9 cellular contexts compared by ENCODE assay signal in the genomic region with DNA sequence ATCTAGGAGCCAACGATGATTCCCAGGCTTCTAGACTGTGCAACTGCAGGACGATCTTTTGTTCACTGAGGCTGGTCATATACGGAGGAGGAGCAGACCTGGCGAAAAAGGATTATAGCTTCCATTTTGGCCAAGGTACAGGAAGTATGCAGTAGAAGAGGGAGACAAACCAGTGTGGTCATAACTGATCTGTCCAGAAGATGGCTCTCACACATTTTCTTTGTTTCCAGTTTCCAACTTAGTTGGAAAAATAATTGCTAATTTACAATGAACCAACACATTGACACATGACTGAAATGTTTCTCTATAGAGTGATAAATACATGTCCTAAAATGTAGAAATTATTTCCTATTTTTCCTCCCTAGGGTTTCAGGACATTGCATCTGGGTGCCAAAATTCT.
A peak's percentile ranks its signal among the peaks of the same experiment; 100 is the strongest.
DNase-seq lines count a peak whose midpoint lies in the region; ATAC-seq and TF ChIP-seq lines count a peak whose summit lies in the region.
"Had no signal": no experiment of that assay in that cellular context is flagged by ENCODE, and none has a peak within 500 bp of the region (broad histone marks: within the 10 kb centered on the region; RNA-seq: fewer than 3 reads in every experiment).

No MANE protein-coding gene starts in this region.

- H4K20me1 ChIP-seq in H9 (ENCODE audit: control insufficient read depth, insufficient read depth, insufficient read length) = no peaks in the 10 kb centered on the region

- no peak overlapping the region for H2BK5ac ChIP-seq in H9 (ENCODE audit: insufficient read length, low read length)

- H3K27ac ChIP-seq in H9 (ENCODE audit: insufficient read length, low read depth, low read length) = no peak overlapping the region

- no peaks in the 10 kb centered on the region for H3K9me3 Mint-ChIP-seq in H9
- H3K9me3 Mint-ChIP-seq in activated CD4-positive, alpha-beta T cell treated with anti-CD3 and anti-CD28 coated beads, Interleukin-2, amount 10 ng/mL, durations not matched to agents 24 days and 14 days = no peaks in the 10 kb centered on the region

- no peaks in the 10 kb centered on the region for H3K4me1 Mint-ChIP-seq in H9
- no peaks in the 10 kb centered on the region for H3K4me1 Mint-ChIP-seq in activated CD4-positive, alpha-beta T cell treated with anti-CD3 and anti-CD28 coated beads, Interleukin-2, amount 10 ng/mL, durations not matched to agents 24 days and 14 days

- no peak overlapping the region for H2BK120ac ChIP-seq in H9 (ENCODE audit: low read depth, low read length, poor library complexity, severe bottlenecking)

- H3K23ac ChIP-seq in H9 (ENCODE audit: insufficient read length, low read depth, low read length) = no peak overlapping the region

- H3K18ac ChIP-seq in H9 (ENCODE audit: insufficient read length, low read depth, low read length) = no peak overlapping the region

- no peaks in the 10 kb centered on the region for H3K79me2 ChIP-seq in H9 (ENCODE audit: insufficient read depth, low read length)

- no peak overlapping the region for H2BK12ac ChIP-seq in H9 (ENCODE audit: insufficient read length, low read depth, low read length)

- CTCF ChIA-PET in AG04449 (lab: Yijun Ruan, JAX) = interaction anchor here (1.0 to 4.7 kb wide), 3 partner anchors 9 to 1412 kb away, joined by 3 to 20 read pairs (median 3); no protein-coding TSS in a partner anchor

- no peak overlapping the region for H4K91ac ChIP-seq in H9 (ENCODE audit: insufficient read length, low read depth, low read length)

- H3K27me3 Mint-ChIP-seq in H9 (ENCODE audit: low read depth) = no peaks in the 10 kb centered on the region
- H3K27me3 Mint-ChIP-seq in activated CD4-positive, alpha-beta T cell treated with anti-CD3 and anti-CD28 coated beads, Interleukin-2, amount 10 ng/mL, durations not matched to agents 24 days and 14 days = no peaks in the 10 kb centered on the region

- no peak for ATAC-seq in GM21526 (IDR thresholded peaks at IDR 0.05; ENCODE audit: low FRiP score, unreplicated experiment)
- ATAC-seq: activated naive CD4-positive, alpha-beta T cell treated with anti-CD3 and anti-CD28 coated beads, Interleukin-2, amount 50 U/mL, for 72 hours had no signal

- H3K9ac ChIP-seq in H9 (ENCODE audit: extremely low read depth, insufficient read length, low read length) = no peak overlapping the region

- no peak overlapping the region for H2BK20ac ChIP-seq in H9 (ENCODE audit: low read depth, low read length, poor library complexity, severe bottlenecking)

- no CpG with 5 or more reads among the region's 4 CpGs for WGBS in H9 (ENCODE audit: extremely low coverage, insufficient read length, low lambda C conversion rate)

- no peaks in the 10 kb centered on the region for H3K4me1 ChIP-seq in H9 (ENCODE audit: insufficient read depth, low read length)

- H3K27me3 ChIP-seq in H9 (ENCODE audit: insufficient read depth, low read length) = no peaks in the 10 kb centered on the region

- no peak overlapping the region for H4K8ac ChIP-seq in H9 (replicated peaks; ENCODE audit: insufficient read length, low read depth, low read length)

- H3T11ph ChIP-seq in H9 (ENCODE audit: low read length) = no peak overlapping the region

- H3K4me3 ChIP-seq in AG04449 (ENCODE audit: low read depth, low read length) (no peak overlapping the region), foreskin fibroblast (ENCODE audit: low read depth in 1 of 2, low read length in 2 of 2) (no peak overlapping the region)

- H2AK5ac ChIP-seq in H9 (ENCODE audit: insufficient read length, low read length) = no peak overlapping the region

- no peak overlapping the region for H4K5ac ChIP-seq in H9 (ENCODE audit: insufficient read length, low read depth, low read length)

- POLR2A ChIA-PET in AG04449 (lab: Yijun Ruan, JAX) = no interaction called here

- H3K9me3 ChIP-seq in H9 (ENCODE audit: control insufficient read depth, low read depth, low read length) = no peaks in the 10 kb centered on the region

- no peak overlapping the region for H3K4me3 Mint-ChIP-seq in H9
- H3K4me3 Mint-ChIP-seq in activated CD4-positive, alpha-beta T cell treated with anti-CD3 and anti-CD28 coated beads, Interleukin-2, amount 10 ng/mL, durations not matched to agents 24 days and 14 days = no peak overlapping the region

- intact Hi-C loops in activated CD4-positive, alpha-beta T cell treated with anti-CD3 and anti-CD28 coated beads, Interleukin-2, amount 10 ng/mL, durations not matched to agents 24 days and 14 days (cut with micrococcal nuclease) = no loop called here

- H3K27ac Mint-ChIP-seq in H9 = no peak overlapping the region
- no peak overlapping the region for H3K27ac Mint-ChIP-seq in activated CD4-positive, alpha-beta T cell treated with anti-CD3 and anti-CD28 coated beads, Interleukin-2, amount 10 ng/mL, durations not matched to agents 24 days and 14 days
- H3K27ac Mint-ChIP-seq: activated naive CD4-positive, alpha-beta T cell treated with anti-CD3 and anti-CD28 coated beads, Interleukin-2, amount 50 U/mL, for 72 hours had no signal

- no peak overlapping the region for H3K4me2 ChIP-seq in H9 (ENCODE audit: insufficient read depth, insufficient read length, low read length)

- no peak overlapping the region for H2BK15ac ChIP-seq in H9 (ENCODE audit: low read depth, low read length)

- no peak overlapping the region for H2AFZ ChIP-seq in H9 (ENCODE audit: low read length)

- no peaks in the 10 kb centered on the region for H3K79me1 ChIP-seq in H9 (ENCODE audit: insufficient read depth, low read depth, low read length, poor library complexity, severe bottlenecking)

- H3K36me3 Mint-ChIP-seq in H9 (ENCODE audit: insufficient read depth in 1 of 3, low read depth in 3 of 3) = no peaks in the 10 kb centered on the region
- H3K36me3 Mint-ChIP-seq in activated CD4-positive, alpha-beta T cell treated with anti-CD3 and anti-CD28 coated beads, Interleukin-2, amount 10 ng/mL, durations not matched to agents 24 days and 14 days (ENCODE audit: low read depth) = no peaks in the 10 kb centered on the region
- H3K36me3 Mint-ChIP-seq: activated naive CD4-positive, alpha-beta T cell treated with anti-CD3 and anti-CD28 coated beads, Interleukin-2, amount 50 U/mL, for 72 hours had no signal

- no peak overlapping the region for H3K4ac ChIP-seq in H9 (ENCODE audit: low read depth, low read length)

- TF ChIP-seq CTCF in AG04449 (IDR thresholded peaks at IDR 0.05; ENCODE audit: insufficient read depth, low read length, missing control alignments) (peak; percentile 22), H9 (conservative IDR thresholded peaks at IDR 0.05) (peak; percentile 39; the same call in 1 of the 3 replicates), foreskin fibroblast (IDR thresholded peaks at IDR 0.05; ENCODE audit: low read depth, low read length) (peak; percentile 23)

- in situ Hi-C loops in KBM-7 (cut with MboI; ENCODE audit: low pct_unique_long_range_greater_than_20kb, low sequenced_read_pairs) = no loop called here

- no peak overlapping the region for H3K56ac ChIP-seq in H9 (ENCODE audit: insufficient read length, low read depth, low read length)

- no peak for DNase-seq in AG04449 (ENCODE audit: low read depth, low spot score)
- no peak for DNase-seq in H9
- peak; percentile 49 for DNase-seq in SHP77 treated with DMSO at 0.1 percent for 48 hours (lab: John Stamatoyannopoulos, UW)
- DNase-seq in foreskin fibroblast = peak; percentile 4 to 40
- DNase-seq in activated CD4-positive, alpha-beta T cell treated with anti-CD3 and anti-CD28 coated beads, Interleukin-2, amount 10 ng/mL, durations not matched to agents 24 days and 14 days = no peak
- DNase-seq in HUDEP-2 (lab: John Stamatoyannopoulos, UW; ENCODE audit: unreplicated experiment in 76 of 76) = no peak
- no peak for DNase-seq in KBM-7

- no peak overlapping the region for H3K14ac ChIP-seq in H9 (ENCODE audit: insufficient read depth, low read length)

- H3K23me2 ChIP-seq in H9 (ENCODE audit: insufficient read length, low read depth, low read length, poor library complexity, severe bottlenecking) = no peaks in the 10 kb centered on the region

Comparison
In these comparisons a context has a peak if more than half of its experiments do, and no peak if none do; other contexts are left out.
1. DNase-seq: peak in SHP77 treated with DMSO at 0.1 percent for 48 hours (single experiment) and foreskin fibroblast (2 of 2); none in AG04449 (single experiment), H9 (single experiment), activated CD4-positive, alpha-beta T cell treated with anti-CD3 and anti-CD28 coated beads, Interleukin-2, amount 10 ng/mL, durations not matched to agents 24 days and 14 days (single experiment), HUDEP-2 (0 of 76) and KBM-7 (single experiment).
2. Peak in every context shown above with its lines, with median percentiles within 50 percentile points of each other: CTCF ChIP-seq.